In the genomic region with DNA sequence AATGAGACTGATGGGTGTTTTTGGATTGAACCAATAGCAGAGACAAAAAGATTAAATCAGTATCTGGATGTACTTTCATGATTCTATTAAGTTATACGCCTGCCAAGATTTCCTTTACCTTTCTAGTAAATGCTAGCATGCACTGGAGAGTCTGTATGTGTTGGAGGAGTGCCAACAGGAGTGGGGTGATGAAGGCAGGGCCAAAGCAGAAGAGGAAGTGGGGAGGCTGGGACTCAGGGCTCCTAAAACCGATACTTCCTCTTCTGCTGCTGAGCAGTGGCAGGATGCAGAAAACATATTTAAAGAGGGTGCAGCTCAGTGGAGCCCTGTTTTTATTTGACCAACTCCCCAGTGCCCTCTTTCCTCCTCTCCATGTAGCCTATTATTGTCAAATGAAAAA, we compare ENCODE assay signal across 8 cellular contexts. TPM values are rescaled to one million over a fixed set of nuclear protein-coding genes. Genes with fewer than 3 reads are reported as not detected.
DNase-seq lines count a peak whose midpoint lies in the region; ATAC-seq and TF ChIP-seq lines count a peak whose summit lies in the region.

No MANE protein-coding gene starts in this region.

- no peaks in the 10 kb centered on the region for H3K9me2 ChIP-seq in GM23248 (ENCODE audit: insufficient read depth)

- no peaks in the 10 kb centered on the region for H3K27me3 ChIP-seq in osteoblast (ENCODE audit: insufficient read depth, low read length)
- no peaks in the 10 kb centered on the region for H3K27me3 ChIP-seq in GM23248 (replicated peaks; ENCODE audit: insufficient read depth)

- ATAC-seq in GM21423 (IDR thresholded peaks at IDR 0.05; ENCODE audit: unreplicated experiment) (peak; percentile 93), HG03575 (IDR thresholded peaks at IDR 0.05; ENCODE audit: extremely low read depth, insufficient number of reproducible peaks, low FRiP score, unreplicated experiment) (peak; percentile 93), WTC11 (no peak)

- no peaks in the 10 kb centered on the region for H3K79me2 ChIP-seq in osteoblast (ENCODE audit: insufficient read depth, low read length)
- no peaks in the 10 kb centered on the region for H3K79me2 ChIP-seq in GM23248 (ENCODE audit: insufficient read depth)

- no peak overlapping the region for H3K9ac ChIP-seq in GM23248

- H3K4me3 ChIP-seq in osteoblast (ENCODE audit: insufficient read depth, low read length) (no peak overlapping the region), GM23248 (no peak overlapping the region)

- H4K20me1 ChIP-seq in osteoblast (ENCODE audit: insufficient read depth, low read length) (no peaks in the 10 kb centered on the region), GM23248 (ENCODE audit: insufficient read depth) (no peaks in the 10 kb centered on the region)

- no peak overlapping the region for H3K4me2 ChIP-seq in osteoblast (ENCODE audit: insufficient read depth, low read length)
- no peak overlapping the region for H3K4me2 ChIP-seq in GM23248 (ENCODE audit: unreplicated experiment)

- no peaks in the 10 kb centered on the region for H3K9me3 ChIP-seq in osteoblast (ENCODE audit: low read depth, low read length)
- H3K9me3 ChIP-seq in GM23248 (ENCODE audit: low read depth): no peaks in the 10 kb centered on the region

- in situ Hi-C loops in GM23248 (cut with MboI): loop anchor here (25.0 kb wide), 1 partner anchor 110 kb away; no protein-coding TSS in a partner anchor

- H3K27ac Mint-ChIP-seq in WTC11: no peak overlapping the region

- H3F3A ChIP-seq in GM23248 (ENCODE audit: insufficient read depth): no peaks in the 10 kb centered on the region

- no peaks in the 10 kb centered on the region for H3K9me3 Mint-ChIP-seq in WTC11

- H3K36me3 ChIP-seq in osteoblast (ENCODE audit: insufficient read depth, low read length): no peaks in the 10 kb centered on the region
- no peaks in the 10 kb centered on the region for H3K36me3 ChIP-seq in GM23248 (ENCODE audit: low read depth)

- H2AFZ ChIP-seq in osteoblast (ENCODE audit: low read length) (no peak overlapping the region), GM23248 (no peak overlapping the region)

- H3K4me1 ChIP-seq in osteoblast (ENCODE audit: insufficient read depth, low read length): no peaks in the 10 kb centered on the region
- H3K4me1 ChIP-seq in GM23248 (ENCODE audit: insufficient read depth): no peaks in the 10 kb centered on the region

- no peaks in the 10 kb centered on the region for H3K27me3 Mint-ChIP-seq in WTC11 (ENCODE audit: low read depth)

- WGBS in GM23248 (ENCODE audit: low coverage in 1 of 2, low lambda C conversion rate in 2 of 2, missing lambda C conversion rate in 2 of 2), 2 experiments: 4 to 7% methylated on average over 2 of the region's 2 CpGs

- TF ChIP-seq CTCF in GM10266 (IDR thresholded peaks at IDR 0.05; ENCODE audit: control insufficient read depth, insufficient read depth, low read depth, missing control alignments): no peak
- TF ChIP-seq CTCF in WTC11 (IDR thresholded peaks at IDR 0.05): no peak
- TF ChIP-seq CTCF in osteoblast (IDR thresholded peaks at IDR 0.05; ENCODE audit: extremely low read depth, low read depth, low read length): no peak

- H3K36me3 Mint-ChIP-seq in WTC11: no peaks in the 10 kb centered on the region

- peaks cover 5% of the 10 kb centered on the region; the same call in 1 of the 2 replicates for H3K4me1 Mint-ChIP-seq in WTC11

- POLR2A ChIA-PET in WTC11 (lab: Charles Lee): no interaction called here

- H3K4me3 Mint-ChIP-seq in WTC11: no peak overlapping the region

- H3K27ac ChIP-seq in osteoblast (ENCODE audit: low read depth, low read length) (no peak overlapping the region), GM23248 (no peak overlapping the region)

- peak; percentile 15 for DNase-seq in GM10266 (ENCODE audit: extremely low spot score)
- peak; percentile 28 for DNase-seq in activated CD4-positive, alpha-beta T cell treated with anti-CD3 and anti-CD28 coated beads, Interleukin-2, amount 50 U/mL, for 1 hour
- DNase-seq in medulla oblongata (ENCODE audit: extremely low spot score): peak; percentile 28
- DNase-seq in WTC11 (ENCODE audit: low spot score): no peak
- no peak for DNase-seq in osteoblast (ENCODE audit: insufficient read length, low spot score, missing footprints)
- DNase-seq in GM23248: no peak

- CTCF ChIA-PET in WTC11 (lab: Charles Lee): no interaction called here

TF ChIP-seq in WTC11, 78 proteins besides CTCF, POLR2A, EP300 and RAD21 (continues in another document):
- TF ChIP-seq, protein P1, sequence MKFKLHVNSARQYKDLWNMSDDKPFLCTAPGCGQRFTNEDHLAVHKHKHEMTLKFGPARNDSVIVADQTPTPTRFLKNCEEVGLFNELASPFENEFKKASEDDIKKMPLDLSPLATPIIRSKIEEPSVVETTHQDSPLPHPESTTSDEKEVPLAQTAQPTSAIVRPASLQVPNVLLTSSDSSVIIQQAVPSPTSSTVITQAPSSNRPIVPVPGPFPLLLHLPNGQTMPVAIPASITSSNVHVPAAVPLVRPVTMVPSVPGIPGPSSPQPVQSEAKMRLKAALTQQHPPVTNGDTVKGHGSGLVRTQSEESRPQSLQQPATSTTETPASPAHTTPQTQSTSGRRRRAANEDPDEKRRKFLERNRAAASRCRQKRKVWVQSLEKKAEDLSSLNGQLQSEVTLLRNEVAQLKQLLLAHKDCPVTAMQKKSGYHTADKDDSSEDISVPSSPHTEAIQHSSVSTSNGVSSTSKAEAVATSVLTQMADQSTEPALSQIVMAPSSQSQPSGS (CRISPR knock-in tag; IDR thresholded peaks at IDR 0.05; ENCODE audit: borderline replicate concordance, low read depth): no peak
- TF ChIP-seq, protein P2, sequence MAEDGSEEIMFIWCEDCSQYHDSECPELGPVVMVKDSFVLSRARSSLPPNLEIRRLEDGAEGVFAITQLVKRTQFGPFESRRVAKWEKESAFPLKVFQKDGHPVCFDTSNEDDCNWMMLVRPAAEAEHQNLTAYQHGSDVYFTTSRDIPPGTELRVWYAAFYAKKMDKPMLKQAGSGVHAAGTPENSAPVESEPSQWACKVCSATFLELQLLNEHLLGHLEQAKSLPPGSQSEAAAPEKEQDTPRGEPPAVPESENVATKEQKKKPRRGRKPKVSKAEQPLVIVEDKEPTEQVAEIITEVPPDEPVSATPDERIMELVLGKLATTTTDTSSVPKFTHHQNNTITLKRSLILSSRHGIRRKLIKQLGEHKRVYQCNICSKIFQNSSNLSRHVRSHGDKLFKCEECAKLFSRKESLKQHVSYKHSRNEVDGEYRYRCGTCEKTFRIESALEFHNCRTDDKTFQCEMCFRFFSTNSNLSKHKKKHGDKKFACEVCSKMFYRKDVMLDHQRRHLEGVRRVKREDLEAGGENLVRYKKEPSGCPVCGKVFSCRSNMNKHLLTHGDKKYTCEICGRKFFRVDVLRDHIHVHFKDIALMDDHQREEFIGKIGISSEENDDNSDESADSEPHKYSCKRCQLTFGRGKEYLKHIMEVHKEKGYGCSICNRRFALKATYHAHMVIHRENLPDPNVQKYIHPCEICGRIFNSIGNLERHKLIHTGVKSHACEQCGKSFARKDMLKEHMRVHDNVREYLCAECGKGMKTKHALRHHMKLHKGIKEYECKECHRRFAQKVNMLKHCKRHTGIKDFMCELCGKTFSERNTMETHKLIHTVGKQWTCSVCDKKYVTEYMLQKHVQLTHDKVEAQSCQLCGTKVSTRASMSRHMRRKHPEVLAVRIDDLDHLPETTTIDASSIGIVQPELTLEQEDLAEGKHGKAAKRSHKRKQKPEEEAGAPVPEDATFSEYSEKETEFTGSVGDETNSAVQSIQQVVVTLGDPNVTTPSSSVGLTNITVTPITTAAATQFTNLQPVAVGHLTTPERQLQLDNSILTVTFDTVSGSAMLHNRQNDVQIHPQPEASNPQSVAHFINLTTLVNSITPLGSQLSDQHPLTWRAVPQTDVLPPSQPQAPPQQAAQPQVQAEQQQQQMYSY (CRISPR knock-in tag; IDR thresholded peaks at IDR 0.05): no peak
- TF ChIP-seq FOXP1 (CRISPR knock-in tag; IDR thresholded peaks at IDR 0.05; ENCODE audit: borderline replicate concordance): no peak
- TF ChIP-seq, protein P3, sequence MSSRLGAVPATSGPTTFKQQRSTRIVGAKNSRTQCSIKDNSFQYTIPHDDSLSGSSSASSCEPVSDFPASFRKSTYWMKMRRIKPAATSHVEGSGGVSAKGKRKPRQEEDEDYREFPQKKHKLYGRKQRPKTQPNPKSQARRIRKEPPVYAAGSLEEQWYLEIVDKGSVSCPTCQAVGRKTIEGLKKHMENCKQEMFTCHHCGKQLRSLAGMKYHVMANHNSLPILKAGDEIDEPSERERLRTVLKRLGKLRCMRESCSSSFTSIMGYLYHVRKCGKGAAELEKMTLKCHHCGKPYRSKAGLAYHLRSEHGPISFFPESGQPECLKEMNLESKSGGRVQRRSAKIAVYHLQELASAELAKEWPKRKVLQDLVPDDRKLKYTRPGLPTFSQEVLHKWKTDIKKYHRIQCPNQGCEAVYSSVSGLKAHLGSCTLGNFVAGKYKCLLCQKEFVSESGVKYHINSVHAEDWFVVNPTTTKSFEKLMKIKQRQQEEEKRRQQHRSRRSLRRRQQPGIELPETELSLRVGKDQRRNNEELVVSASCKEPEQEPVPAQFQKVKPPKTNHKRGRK (CRISPR knock-in tag; IDR thresholded peaks at IDR 0.05; ENCODE audit: borderline replicate concordance): no peak
- TF ChIP-seq EMX1 (CRISPR knock-in tag; IDR thresholded peaks at IDR 0.05): no peak
- TF ChIP-seq ZNF423 (CRISPR knock-in tag; IDR thresholded peaks at IDR 0.05): no peak
- TF ChIP-seq, protein P4, sequence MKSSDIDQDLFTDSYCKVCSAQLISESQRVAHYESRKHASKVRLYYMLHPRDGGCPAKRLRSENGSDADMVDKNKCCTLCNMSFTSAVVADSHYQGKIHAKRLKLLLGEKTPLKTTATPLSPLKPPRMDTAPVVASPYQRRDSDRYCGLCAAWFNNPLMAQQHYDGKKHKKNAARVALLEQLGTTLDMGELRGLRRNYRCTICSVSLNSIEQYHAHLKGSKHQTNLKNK (CRISPR knock-in tag; IDR thresholded peaks at IDR 0.05): no peak
- TF ChIP-seq, protein P5, sequence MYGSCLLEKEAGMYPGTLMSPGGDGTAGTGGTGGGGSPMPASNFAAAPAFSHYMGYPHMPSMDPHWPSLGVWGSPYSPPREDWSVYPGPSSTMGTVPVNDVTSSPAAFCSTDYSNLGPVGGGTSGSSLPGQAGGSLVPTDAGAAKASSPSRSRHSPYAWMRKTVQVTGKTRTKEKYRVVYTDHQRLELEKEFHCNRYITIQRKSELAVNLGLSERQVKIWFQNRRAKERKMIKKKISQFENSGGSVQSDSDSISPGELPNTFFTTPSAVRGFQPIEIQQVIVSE (CRISPR knock-in tag; IDR thresholded peaks at IDR 0.05; ENCODE audit: borderline replicate concordance): no peak
- TF ChIP-seq PRRX2 (CRISPR knock-in tag; IDR thresholded peaks at IDR 0.05): no peak
- no peak for TF ChIP-seq CREB1 (CRISPR knock-in tag; IDR thresholded peaks at IDR 0.05)

RNA-seq across cellular contexts. Expression of a gene that starts 5.6 kb away (rescaled TPM):
- total RNA-seq in WTC11 (2021) (0.07 TPM in 3 replicates), osteoblast (under 0.01 TPM in 1 of 2 replicates, not detected in the other)
- not detected in 2 replicates for total RNA-seq in GM23248 (2014; rRNA removed; shearing (Covaris generic))
- polyA plus RNA-seq in GM23248 (2016; fragmentation: Nextera tagmentation; extraction: Ambion mirVana): 0.08 TPM in 1 of 2 replicates, not detected in the other

Comparison
In these comparisons a context has a peak if more than half of its experiments do, and no peak if none do; other contexts are left out.
1. DNase-seq: peak in GM10266 (single experiment), activated CD4-positive, alpha-beta T cell treated with anti-CD3 and anti-CD28 coated beads, Interleukin-2, amount 50 U/mL, for 1 hour (single experiment) and medulla oblongata (single experiment); none in WTC11 (single experiment), osteoblast (single experiment) and GM23248 (single experiment).